Comparison of ENCODE assay signal across 30 cellular contexts in the genomic region with DNA sequence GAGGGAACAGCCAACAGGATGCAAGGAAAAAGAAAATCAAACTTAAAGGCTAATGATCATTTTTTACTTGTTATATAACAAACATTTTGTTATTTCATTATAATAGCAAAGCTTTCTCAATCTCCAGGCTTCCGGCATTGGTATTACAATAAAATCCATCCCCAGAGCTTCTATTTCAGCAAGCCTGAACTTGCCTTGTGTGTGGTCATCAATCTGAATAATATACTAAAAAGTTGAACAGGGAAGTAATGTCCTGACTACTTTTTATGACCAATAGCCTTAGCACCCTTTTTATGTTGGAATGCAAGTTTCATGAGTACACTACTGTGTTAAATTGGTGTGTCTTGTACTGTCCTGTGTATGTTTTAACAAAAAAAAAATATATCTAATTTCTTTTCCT. TPM values are rescaled to one million over a fixed set of nuclear protein-coding genes. Genes with fewer than 3 reads are reported as not detected.
"Had no signal": no experiment of that assay in that cellular context is flagged by ENCODE, and none has a peak within 500 bp of the region (broad histone marks: within the 10 kb centered on the region; RNA-seq: fewer than 3 reads in every experiment).

No MANE protein-coding gene starts in this region.

- H3K4me1 Mint-ChIP-seq: stimulated activated memory B cell treated with anti-CD40 and anti-IgM and Interleukin-4, amounts not matched to agents 10 μg/mL and 1 μg/mL and 100 μg/mL, for 72 hours had no signal

- H3K9me3 ChIP-seq: colonic mucosa, ovary, sigmoid colon, uterus had no signal

- H3K36me3 ChIP-seq: cardiac muscle cell, colonic mucosa, left lung, ovary, sigmoid colon had no signal

- H3K27ac ChIP-seq: cardiac muscle cell, colonic mucosa, left lung, ovary, sigmoid colon, uterus, VCaP had no signal

- H3K27me3 Mint-ChIP-seq: activated naive CD8-positive, alpha-beta T cell; naive thymus-derived CD4-positive, alpha-beta T cell; progenitor cell of endocrine pancreas; stimulated activated memory B cell treated with anti-CD40 and anti-IgM and Interleukin-4, amounts not matched to agents 10 μg/mL and 1 μg/mL and 100 μg/mL, for 72 hours; stimulated activated naive CD8-positive, alpha-beta T cell treated with anti-CD3 and anti-CD28 coated beads, Interleukin-15, amount 100 ng/mL, for 72 hours; type B pancreatic cell had no signal

- H3K27me3 ChIP-seq: cardiac muscle cell, colonic mucosa, left lung, ovary, sigmoid colon, uterus had no signal

- H3K4me1 ChIP-seq: colonic mucosa, left lung, uterus had no signal

- FAIRE-seq: frontal cortex, small intestine had no signal

- ATAC-seq: activated CD4-positive, CD25-positive, alpha-beta regulatory T cell treated with anti-CD3 and anti-CD28 coated beads, Interleukin-2, amount 50 U/mL, for 24 hours; left lung; naive thymus-derived CD4-positive, alpha-beta T cell; stimulated activated memory B cell treated with anti-CD40 and anti-IgM and Interleukin-4, amounts not matched to agents 10 μg/mL and 1 μg/mL and 100 μg/mL, for 72 hours; stimulated activated naive CD8-positive, alpha-beta T cell treated with anti-CD3 and anti-CD28 coated beads, Interleukin-15, amount 100 ng/mL, for 72 hours had no signal

- H3K4me3 ChIP-seq: cardiac muscle cell, colonic mucosa, left lung, ovary, sigmoid colon, uterus had no signal

- H3K27ac Mint-ChIP-seq: activated naive CD8-positive, alpha-beta T cell; naive thymus-derived CD4-positive, alpha-beta T cell; progenitor cell of endocrine pancreas; stimulated activated memory B cell treated with anti-CD40 and anti-IgM and Interleukin-4, amounts not matched to agents 10 μg/mL and 1 μg/mL and 100 μg/mL, for 72 hours; type B pancreatic cell had no signal

- DNase-seq: activated CD4-positive, alpha-beta T cell treated with anti-CD3 and anti-CD28 coated beads for 48 hours; activated CD4-positive, alpha-beta T cell treated with anti-CD3 and anti-CD28 coated beads, Interleukin-2, amount 50 U/mL, for 48 hours; activated CD8-positive, alpha-beta memory T cell treated with anti-CD3 and anti-CD28 coated beads for 24 hours; activated effector memory CD4-positive, alpha-beta T cell treated with Interleukin-2 at 50 U/mL for 16 hours; activated naive CD4-positive, alpha-beta T cell treated with Interleukin-2 at 50 U/mL for 16 hours; anterior cingulate cortex; cerebellar nuclear complex; colonic mucosa; effector CD8-positive, alpha-beta T cell; hypothalamus; left lung; midbrain; naive thymus-derived CD4-positive, alpha-beta T cell; ovary; sigmoid colon; small intestine; stimulated activated CD4-positive, alpha-beta T cell treated with anti-CD3 and anti-CD28 coated beads, Interleukin-4, amount 100 ng/mL, for 4 hours; stimulated activated CD8-positive, alpha-beta memory T cell treated with anti-CD3 and anti-CD28 coated beads, Interleukin-4, amount 100 ng/mL, for 48 hours; stimulated activated naive CD8-positive, alpha-beta T cell treated with anti-CD3 and anti-CD28 coated beads, Interleukin-15, amount 100 ng/mL, for 72 hours; substantia nigra; uterus had no signal

- H3K4me3 Mint-ChIP-seq: activated naive CD8-positive, alpha-beta T cell; naive thymus-derived CD4-positive, alpha-beta T cell; stimulated activated memory B cell treated with anti-CD40 and anti-IgM and Interleukin-4, amounts not matched to agents 10 μg/mL and 1 μg/mL and 100 μg/mL, for 72 hours; stimulated activated naive CD8-positive, alpha-beta T cell treated with anti-CD3 and anti-CD28 coated beads, Interleukin-15, amount 100 ng/mL, for 72 hours; type B pancreatic cell had no signal

RNA-seq across cellular contexts. Expression of a gene that starts 27.1 kb away (rescaled TPM):
- total RNA-seq: colonic mucosa, lung microvascular endothelial cell had no signal
- polyA plus RNA-seq: naive thymus-derived CD4-positive, alpha-beta T cell had no signal
